In genomic region chr14:53900499-53900898, GRCh38 we compare ENCODE assay signal across 24 cellular contexts. TPM values are rescaled to one million over a fixed set of nuclear protein-coding genes. Genes with fewer than 3 reads are reported as not detected.
DNase-seq lines count a peak whose midpoint lies in the region; ATAC-seq and TF ChIP-seq lines count a peak whose summit lies in the region.
"Had no signal": no experiment of that assay in that cellular context is flagged by ENCODE, and none has a peak within 500 bp of the region (broad histone marks: within the 10 kb centered on the region; RNA-seq: fewer than 3 reads in every experiment).

No MANE protein-coding gene starts in this region.

- H3K9me3 ChIP-seq in right atrium auricular region (peaks cover 0 to 8% of the 10 kb centered on the region in 2 donors), smooth muscle cell (replicated peaks; ENCODE audit: low read depth) (peaks cover under 1% of the 10 kb centered on the region)
- H3K9me3 ChIP-seq: SJSA1, upper lobe of right lung had no signal

- TF ChIP-seq CTCF in right atrium auricular region (IDR thresholded peaks at IDR 0.05) (no peak), smooth muscle cell (IDR thresholded peaks at IDR 0.05; ENCODE audit: borderline replicate concordance, insufficient read depth, poor library complexity, severe bottlenecking) (no peak)

- no peak overlapping the region for H2AFZ ChIP-seq in smooth muscle cell (ENCODE audit: low read depth)

- no peaks in the 10 kb centered on the region for H3F3A ChIP-seq in smooth muscle cell (ENCODE audit: low read depth)

- H3K27ac ChIP-seq in right atrium auricular region = no peak overlapping the region
- H3K27ac ChIP-seq in smooth muscle cell (ENCODE audit: low read depth) = no peak overlapping the region
- H3K27ac ChIP-seq: HL-60, SJSA1, upper lobe of right lung had no signal

- 71% methylated on average over 4 of the region's 4 CpGs for WGBS in smooth muscle cell (ENCODE audit: low lambda C conversion rate)

- DNase-seq in AG08396 (ENCODE audit: low spot score) (peak; percentile 37), amniotic epithelial cell (ENCODE audit: low read depth) (peak; percentile 77), right atrium auricular region (ENCODE audit: low spot score) (peak; percentile 83), sciatic nerve (ENCODE audit: low spot score) (no peak), SKM-1 treated with dmso at 0.1 percent for 144 hours (lab: John Stamatoyannopoulos, UW; ENCODE audit: unreplicated experiment) (no peak), smooth muscle cell (lab: John Stamatoyannopoulos, UW; ENCODE audit: unreplicated experiment) (no peak), amygdala (lab: John Stamatoyannopoulos, UW) (no peak)
- no peak for DNase-seq in effector memory CD8-positive, alpha-beta T cell
- DNase-seq: activated CD4-positive, alpha-beta T cell treated with anti-CD3 and anti-CD28 coated beads for 36 hours; activated naive CD4-positive, alpha-beta T cell treated with anti-CD3 and anti-CD28 coated beads for 36 hours; activated T-cell treated with anti-CD3 and anti-CD28 coated beads, Interleukin-2, amount 50 U/mL, for 48 hours; C1 segment of cervical spinal cord; Calu3; GOT3; midbrain; NCI-H446 treated with DMSO at 0.1 percent for 48 hours; NK-92 treated with Interleukin-12 subunit alpha and Interleukin-12 subunit beta, amount 100 ng/mL, for 24 hours; posterior cingulate gyrus; stimulated activated naive CD8-positive, alpha-beta T cell treated with anti-CD3 and anti-CD28 coated beads, Interleukin-15, amount 100 ng/mL, for 72 hours; upper lobe of right lung had no signal

- H3K4me2 ChIP-seq in smooth muscle cell = no peak overlapping the region

- no peaks in the 10 kb centered on the region for H3K27me3 ChIP-seq in right atrium auricular region
- H3K27me3 ChIP-seq in smooth muscle cell (ENCODE audit: low read depth) = no peaks in the 10 kb centered on the region
- H3K27me3 ChIP-seq: SJSA1, upper lobe of right lung had no signal

- H3K36me3 ChIP-seq in right atrium auricular region (no peaks in the 10 kb centered on the region), smooth muscle cell (ENCODE audit: low read depth) (no peaks in the 10 kb centered on the region)
- H3K36me3 ChIP-seq: SJSA1, upper lobe of right lung had no signal

- H3K4me3 ChIP-seq in right atrium auricular region (no peak overlapping the region), smooth muscle cell (no peak overlapping the region)
- H3K4me3 ChIP-seq: SJSA1, upper lobe of right lung had no signal

- ATAC-seq in sciatic nerve = peak; percentile 81
- ATAC-seq in effector memory CD8-positive, alpha-beta T cell (replicated peaks) = no peak
- ATAC-seq: activated CD4-positive, alpha-beta T cell treated with anti-CD3 and anti-CD28 coated beads for 36 hours; stimulated activated naive CD8-positive, alpha-beta T cell treated with anti-CD3 and anti-CD28 coated beads, Interleukin-15, amount 100 ng/mL, for 72 hours; upper lobe of right lung had no signal

- H3K9ac ChIP-seq in smooth muscle cell (ENCODE audit: low read depth) = no peak overlapping the region

- no peaks in the 10 kb centered on the region for H3K4me1 Mint-ChIP-seq in effector memory CD8-positive, alpha-beta T cell (ENCODE audit: low read depth in 2 of 2)
- H3K4me1 Mint-ChIP-seq: activated CD4-positive, alpha-beta T cell treated with anti-CD3 and anti-CD28 coated beads for 36 hours; stimulated activated naive CD8-positive, alpha-beta T cell treated with anti-CD3 and anti-CD28 coated beads, Interleukin-15, amount 100 ng/mL, for 72 hours had no signal

- H4K20me1 ChIP-seq in smooth muscle cell (ENCODE audit: low read depth) = no peaks in the 10 kb centered on the region

- H3K9me3 Mint-ChIP-seq in effector memory CD8-positive, alpha-beta T cell = peaks cover 7 to 13% of the 10 kb centered on the region in 2 donors

- H3K79me2 ChIP-seq in smooth muscle cell (ENCODE audit: low read depth) = no peaks in the 10 kb centered on the region

- intact Hi-C loops in sciatic nerve (cut with DNase I) = no loop called here

- H3K27ac Mint-ChIP-seq in effector memory CD8-positive, alpha-beta T cell = no peak overlapping the region
- H3K27ac Mint-ChIP-seq: activated CD4-positive, alpha-beta T cell treated with anti-CD3 and anti-CD28 coated beads for 36 hours; activated naive CD4-positive, alpha-beta T cell treated with anti-CD3 and anti-CD28 coated beads for 36 hours; stimulated activated naive CD8-positive, alpha-beta T cell treated with anti-CD3 and anti-CD28 coated beads, Interleukin-15, amount 100 ng/mL, for 72 hours; T-helper 1 cell treated with Interleukin-12 subunit alpha and Interleukin-12 subunit beta and Interleukin-4 antibody, amounts not matched to agents 30 μg/mL and 1 μg/mL, for 36 hours had no signal

- no peak overlapping the region for H3K4me3 Mint-ChIP-seq in effector memory CD8-positive, alpha-beta T cell
- H3K4me3 Mint-ChIP-seq: activated CD4-positive, alpha-beta T cell treated with anti-CD3 and anti-CD28 coated beads for 36 hours; activated naive CD4-positive, alpha-beta T cell treated with anti-CD3 and anti-CD28 coated beads for 36 hours; stimulated activated naive CD8-positive, alpha-beta T cell treated with anti-CD3 and anti-CD28 coated beads, Interleukin-15, amount 100 ng/mL, for 72 hours; T-helper 1 cell treated with Interleukin-12 subunit alpha and Interleukin-12 subunit beta and Interleukin-4 antibody, amounts not matched to agents 30 μg/mL and 1 μg/mL, for 36 hours had no signal

- H3K36me3 Mint-ChIP-seq in effector memory CD8-positive, alpha-beta T cell (ENCODE audit: insufficient read depth) = no peaks in the 10 kb centered on the region

- no peaks in the 10 kb centered on the region for H3K4me1 ChIP-seq in right atrium auricular region
- H3K4me1 ChIP-seq in smooth muscle cell (ENCODE audit: low read depth) = no peaks in the 10 kb centered on the region
- H3K4me1 ChIP-seq: upper lobe of right lung had no signal

- no peaks in the 10 kb centered on the region for H3K27me3 Mint-ChIP-seq in effector memory CD8-positive, alpha-beta T cell

RNA-seq across cellular contexts. Expression of gene BMP4, which starts 56.1 kb away (rescaled TPM):
- 10 to 100 TPM in 1 of 2 donors, 1 to 10 TPM in 1; 7.8 to 17.9 TPM for total RNA-seq in right atrium auricular region
- 12.0 TPM for total RNA-seq in sciatic nerve
- 30.5 and 33.0 TPM in 2 replicates for total RNA-seq in smooth muscle cell
- 32.4 and 38.2 TPM in 2 replicates for polyA plus RNA-seq in smooth muscle cell
- total RNA-seq: activated CD4-positive, alpha-beta T cell treated with anti-CD3 and anti-CD28 coated beads for 36 hours; activated CD8-positive, alpha-beta memory T cell treated with anti-CD3 and anti-CD28 coated beads for 36 hours; activated naive CD4-positive, alpha-beta T cell treated with anti-CD3 and anti-CD28 coated beads for 36 hours had no signal

Comparison
In these comparisons a context has a peak if more than half of its experiments do, and no peak if none do; other contexts are left out.
1. DNase-seq: peak in AG08396 (single experiment), amniotic epithelial cell (single experiment) and right atrium auricular region (single experiment); none in sciatic nerve (single experiment), SKM-1 treated with dmso at 0.1 percent for 144 hours (single experiment), smooth muscle cell (single experiment), amygdala (0 of 56) and effector memory CD8-positive, alpha-beta T cell (0 of 3).